31 cellular contexts compared by ENCODE assay signal in genomic region chr2:214899751-214900150, GRCh38.
A peak's percentile ranks its signal among the peaks of the same experiment; 100 is the strongest.
DNase-seq lines count a peak whose midpoint lies in the region; ATAC-seq, FAIRE-seq and TF ChIP-seq lines count a peak whose summit lies in the region.
"Had no signal": no experiment of that assay in that cellular context is flagged by ENCODE, and none has a peak within 500 bp of the region (broad histone marks: within the 10 kb centered on the region; RNA-seq: fewer than 3 reads in every experiment).

No MANE protein-coding gene starts in this region.

- no peaks in the 10 kb centered on the region for H3K4me1 ChIP-seq in RWPE2 (ENCODE audit: insufficient read depth, poor library complexity, severe bottlenecking)
- no peaks in the 10 kb centered on the region for H3K4me1 ChIP-seq in testis
- H3K4me1 ChIP-seq: pancreas, Peyer's patch, right atrium auricular region, SJSA1 had no signal

- H3K27ac ChIP-seq in RWPE2 (ENCODE audit: poor library complexity, severe bottlenecking): no peak overlapping the region
- no peak overlapping the region for H3K27ac ChIP-seq in testis
- H3K27ac ChIP-seq: HL-60, neural progenitor cell, pancreas, Peyer's patch, right atrium auricular region, SJSA1, WERI-Rb-1 had no signal

- H3K4me1 Mint-ChIP-seq in mesothelial cell of epicardium: peaks cover 18% of the 10 kb centered on the region
- H3K4me1 Mint-ChIP-seq: CD8-positive, alpha-beta memory T cell; immature natural killer cell; memory B cell had no signal

- FAIRE-seq in H54 (lab: Jason Lieb, UNC): no peak
- FAIRE-seq: endothelial cell of umbilical vein, GM12891, pancreas had no signal

- H3K4me3 ChIP-seq in RWPE2 (ENCODE audit: severe bottlenecking): no peak overlapping the region
- H3K4me3 ChIP-seq in testis: no peak overlapping the region
- H3K4me3 ChIP-seq: neural progenitor cell, pancreas, Peyer's patch, right atrium auricular region, SJSA1, smooth muscle cell had no signal

- TF ChIP-seq CTCF in RWPE2 (IDR thresholded peaks at IDR 0.05; ENCODE audit: poor library complexity, severe bottlenecking): no peak
- no peak for TF ChIP-seq CTCF in mesothelial cell of epicardium (IDR thresholded peaks at IDR 0.05; ENCODE audit: unreplicated experiment)
- no peak for TF ChIP-seq CTCF in testis (IDR thresholded peaks at IDR 0.05)

- intact Hi-C loops in testis (cut with DNase I; ENCODE audit: low total_unique reads): no loop called here

- H3K27me3 ChIP-seq in RWPE2 (ENCODE audit: insufficient read depth, poor library complexity, severe bottlenecking) (no peaks in the 10 kb centered on the region), testis (no peaks in the 10 kb centered on the region)
- H3K27me3 ChIP-seq: neural progenitor cell, pancreas, Peyer's patch, right atrium auricular region had no signal

- H3K9me3 Mint-ChIP-seq in mesothelial cell of epicardium: no peaks in the 10 kb centered on the region
- H3K9me3 Mint-ChIP-seq: activated T-helper 2 cell treated with anti-CD3 and anti-CD28 coated beads, Interferon-gamma antibody, Interleukin-2, Interleukin-4, amounts not matched to agents 10 μg/mL and 5 μg/mL and 100 μg/mL, durations not matched to agents 14 hours and 24 hours and 36 hours; CD8-positive, alpha-beta memory T cell; immature natural killer cell; memory B cell; stimulated activated naive CD8-positive, alpha-beta T cell treated with anti-CD3 and anti-CD28 coated beads, Interleukin-15, Interleukin-2, amounts not matched to agents 100 ng/mL and 50 ng/mL, for 24 hours had no signal

- peak; percentile 40 for DNase-seq in DMS153 (lab: John Stamatoyannopoulos, UW)
- DNase-seq in NCI-H2029 treated with DMSO at 0.1 percent for 48 hours (lab: John Stamatoyannopoulos, UW): peak; percentile 12
- DNase-seq in RWPE2 (ENCODE audit: low spot score): no peak
- DNase-seq in mesothelial cell of epicardium (ENCODE audit: low spot score in 2 of 2, unreplicated experiment in 2 of 2): no peak
- DNase-seq in central memory CD4-positive, alpha-beta T cell: no peak
- no peak for DNase-seq in testis
- DNase-seq in H54 (ENCODE audit: insufficient read length, low spot score): no peak
- DNase-seq: activated CD4-positive, alpha-beta T cell treated with anti-CD3 and anti-CD28 coated beads for 48 hours; activated naive CD4-positive, alpha-beta T cell treated with anti-CD3 and anti-CD28 coated beads, Interleukin-2, amount 50 U/mL, for 16 hours; amniotic stem cell; CD8-positive, alpha-beta memory T cell; H7; immature natural killer cell; KBM-7; NCI-H1436; pancreas; Peyer's patch; stimulated activated CD4-positive, alpha-beta T cell treated with anti-CD3 and anti-CD28 coated beads, Interleukin-1b, Interleukin-23, amount 100 ng/mL, for 48 hours; T-helper 9 cell; WERI-Rb-1 had no signal

- WGBS in testis, 2 donors: 77 to 84% methylated on average over 4 of the region's 4 CpGs

- H3K36me3 ChIP-seq in RWPE2 (ENCODE audit: low read depth) (no peaks in the 10 kb centered on the region), testis (ENCODE audit: low read depth, missing control alignments) (no peaks in the 10 kb centered on the region)
- H3K36me3 ChIP-seq: neural progenitor cell, pancreas, Peyer's patch, right atrium auricular region, SJSA1, WERI-Rb-1 had no signal

- H3K27ac Mint-ChIP-seq in mesothelial cell of epicardium: peak overlapping the region; percentile 21
- H3K27ac Mint-ChIP-seq: activated T-helper 2 cell treated with anti-CD3 and anti-CD28 coated beads, Interferon-gamma antibody, Interleukin-2, Interleukin-4, amounts not matched to agents 10 μg/mL and 5 μg/mL and 100 μg/mL, durations not matched to agents 14 hours and 24 hours and 36 hours; CD8-positive, alpha-beta memory T cell; immature natural killer cell; memory B cell; neural progenitor cell; stimulated activated naive CD8-positive, alpha-beta T cell treated with anti-CD3 and anti-CD28 coated beads, Interleukin-15, Interleukin-2, amounts not matched to agents 100 ng/mL and 50 ng/mL, for 24 hours had no signal

- TF ChIP-seq POLR2A in testis (IDR thresholded peaks at IDR 0.05) (no peak), H54 (IDR thresholded peaks at IDR 0.05; ENCODE audit: low read depth, low read length) (no peak)

- peak; percentile 65; the same call in 2 of the 3 replicates for ATAC-seq in RWPE2 (ENCODE audit: low read depth)

- no peak overlapping the region for H3K4me3 Mint-ChIP-seq in mesothelial cell of epicardium
- H3K4me3 Mint-ChIP-seq: brain; CD8-positive, alpha-beta memory T cell; immature natural killer cell; memory B cell; neural progenitor cell; stimulated activated naive CD8-positive, alpha-beta T cell treated with anti-CD3 and anti-CD28 coated beads, Interleukin-15, Interleukin-2, amounts not matched to agents 100 ng/mL and 50 ng/mL, for 24 hours had no signal

- H3K27me3 Mint-ChIP-seq in mesothelial cell of epicardium (ENCODE audit: low read depth): no peaks in the 10 kb centered on the region
- H3K27me3 Mint-ChIP-seq: brain; memory B cell; stimulated activated naive CD8-positive, alpha-beta T cell treated with anti-CD3 and anti-CD28 coated beads, Interleukin-15, Interleukin-2, amounts not matched to agents 100 ng/mL and 50 ng/mL, for 24 hours had no signal

- no peaks in the 10 kb centered on the region for H3K36me3 Mint-ChIP-seq in mesothelial cell of epicardium
- H3K36me3 Mint-ChIP-seq: brain; CD8-positive, alpha-beta memory T cell; immature natural killer cell; memory B cell; neural progenitor cell had no signal

- H3K9me3 ChIP-seq in RWPE2 (ENCODE audit: severe bottlenecking) (no peaks in the 10 kb centered on the region), testis (no peaks in the 10 kb centered on the region)
- H3K9me3 ChIP-seq: pancreas, Peyer's patch, right atrium auricular region, SJSA1 had no signal

Comparison
In these comparisons a context has a peak if more than half of its experiments do, and no peak if none do; other contexts are left out.
1. DNase-seq: peak in DMS153 (single experiment) and NCI-H2029 treated with DMSO at 0.1 percent for 48 hours (single experiment); none in RWPE2 (single experiment), mesothelial cell of epicardium (0 of 2), central memory CD4-positive, alpha-beta T cell (single experiment), testis (single experiment) and H54 (single experiment).